ENCODE assay signal across 11 cellular contexts in genomic region chr9:34653131-34653530, GRCh38. TPM values are rescaled to one million over a fixed set of nuclear protein-coding genes. Genes with fewer than 3 reads are reported as not detected.
A peak's percentile ranks its signal among the peaks of the same experiment; 100 is the strongest.
DNase-seq lines count a peak whose midpoint lies in the region; ATAC-seq and TF ChIP-seq lines count a peak whose summit lies in the region.
"Had no signal": no experiment of that assay in that cellular context is flagged by ENCODE, and none has a peak within 500 bp of the region (broad histone marks: within the 10 kb centered on the region; RNA-seq: fewer than 3 reads in every experiment).

No MANE protein-coding gene starts in this region.

- peak; percentile 6; the same call in 1 of the 2 replicates for TF ChIP-seq POLR2A in Raji (IDR thresholded peaks at IDR 0.05; ENCODE audit: insufficient read depth, low read depth, low read length)

- no peak overlapping the region for H2AFZ ChIP-seq in fibroblast of lung (ENCODE audit: low read length)

- ATAC-seq in HG02973 (IDR thresholded peaks at IDR 0.05; ENCODE audit: unreplicated experiment): no peak

- H3K79me2 ChIP-seq in fibroblast of lung (ENCODE audit: control insufficient read depth, insufficient read depth, low read length): peaks cover under 1% of the 10 kb centered on the region

- H3K4me1 ChIP-seq in BLaER1 (peaks cover 25% of the 10 kb centered on the region), fibroblast of lung (ENCODE audit: control insufficient read depth, extremely low read depth, insufficient read depth, low read length) (peaks cover 29% of the 10 kb centered on the region), rectal smooth muscle tissue (ENCODE audit: control insufficient read depth, insufficient read depth, low read length) (peaks cover 36% of the 10 kb centered on the region)

- H3K9me3 ChIP-seq in BLaER1: no peaks in the 10 kb centered on the region
- no peaks in the 10 kb centered on the region for H3K9me3 ChIP-seq in fibroblast of lung (ENCODE audit: control insufficient read depth, insufficient read depth, low read depth, low read length)

- H3K27ac ChIP-seq in BLaER1 (no peak overlapping the region), fibroblast of lung (ENCODE audit: insufficient read depth, low read length) (peak overlapping the region; percentile 18), rectal smooth muscle tissue (ENCODE audit: low read depth, low read length) (peak overlapping the region; percentile 93)

- H3K4me3 ChIP-seq in BLaER1 (no peak overlapping the region), fibroblast of lung (replicated peaks in 1 of 4; ENCODE audit: control extremely low read depth in 1 of 4, insufficient read depth in 1 of 4, low read depth in 3 of 4, low read length in 4 of 4) (no peak overlapping the region), rectal smooth muscle tissue (ENCODE audit: low read length) (peak overlapping the region; percentile 48)

- H3K4me2 ChIP-seq in BLaER1 (peak overlapping the region; percentile 1; the same call in 1 of the 2 replicates), fibroblast of lung (ENCODE audit: extremely low read depth, insufficient read depth, low read length) (peak overlapping the region; percentile 25)

- DNase-seq in fibroblast of lung (ENCODE audit: low read depth in 2 of 2) (peak in 1 of 2 donors; percentile 49), occipital lobe (lab: John Stamatoyannopoulos, UW) (no peak), AML-193 (lab: John Stamatoyannopoulos, UW) (no peak)
- no peak for DNase-seq in stimulated activated CD4-positive, alpha-beta T cell treated with anti-CD3 and anti-CD28 coated beads, Interleukin-2, amount 100 ng/mL, for 24 hours
- DNase-seq: NCI-H510A treated with DMSO at 0.1 percent for 48 hours; stimulated activated CD8-positive, alpha-beta memory T cell treated with anti-CD3 and anti-CD28 coated beads, Interleukin-4, amount 100 ng/mL, for 48 hours had no signal

- H3K36me3 ChIP-seq in BLaER1: peaks cover 32% of the 10 kb centered on the region
- peaks cover 6% of the 10 kb centered on the region for H3K36me3 ChIP-seq in fibroblast of lung (ENCODE audit: control insufficient read depth, insufficient read depth, low read length)
- H3K36me3 ChIP-seq in rectal smooth muscle tissue (ENCODE audit: control insufficient read depth, insufficient read depth, low read length): peaks cover 16% of the 10 kb centered on the region

- H3K9ac ChIP-seq in BLaER1: no peak overlapping the region
- H3K9ac ChIP-seq in fibroblast of lung (ENCODE audit: insufficient read depth, low read length): no peak overlapping the region
- no peak overlapping the region for H3K9ac ChIP-seq in rectal smooth muscle tissue (ENCODE audit: low read length)

- H4K20me1 ChIP-seq in BLaER1 (peaks cover 8% of the 10 kb centered on the region), fibroblast of lung (ENCODE audit: control insufficient read depth, extremely low read depth, insufficient read depth, low read length) (no peaks in the 10 kb centered on the region)

- TF ChIP-seq CTCF in fibroblast of lung (conservative IDR thresholded peaks at IDR 0.05 in 1 of 2, IDR thresholded peaks at IDR 0.05 in 1 of 2; ENCODE audit: low read depth in 1 of 2, low read length in 2 of 2): no peak

- no peaks in the 10 kb centered on the region for H3K27me3 ChIP-seq in BLaER1
- H3K27me3 ChIP-seq in fibroblast of lung (ENCODE audit: control insufficient read depth, insufficient read depth, low read length): no peaks in the 10 kb centered on the region
- no peaks in the 10 kb centered on the region for H3K27me3 ChIP-seq in rectal smooth muscle tissue (ENCODE audit: control insufficient read depth, insufficient read depth, low read length)

RNA-seq across cellular contexts. Expression of gene IL11RA, which starts 1.1 kb away (rescaled TPM):
- total RNA-seq in fibroblast of lung (6.9 and 8.2 TPM in 2 replicates), occipital lobe (5.0 TPM)
- 3.1 and 5.0 TPM in 2 replicates for polyA plus RNA-seq in fibroblast of lung
- 5.8 and 6.1 TPM in 2 replicates for polyA plus RNA-seq in fibroblast of lung (2012)
- polyA minus RNA-seq in fibroblast of lung (ENCODE audit: low replicate concordance): 3.9 and 8.7 TPM in 2 replicates

RNA-seq across cellular contexts. Expression of gene GALT, which starts 6.7 kb away (rescaled TPM):
- total RNA-seq in fibroblast of lung (27.2 and 29.1 TPM in 2 replicates), occipital lobe (32.4 TPM)
- 13.9 and 20.1 TPM in 2 replicates for polyA plus RNA-seq in fibroblast of lung
- polyA plus RNA-seq in fibroblast of lung (2012): 16.8 and 22.7 TPM in 2 replicates
- 14.0 and 32.5 TPM in 2 replicates for polyA minus RNA-seq in fibroblast of lung (ENCODE audit: low replicate concordance)

RNA-seq across cellular contexts. Expression of gene CCL27, which starts 9.3 kb away (rescaled TPM):
- total RNA-seq in fibroblast of lung (0.26 TPM in 1 of 2 replicates, not detected in the other), occipital lobe (0.31 TPM)
- 0.09 TPM in 1 of 2 replicates, not detected in the other for polyA plus RNA-seq in fibroblast of lung
- polyA plus RNA-seq in fibroblast of lung (2012): 0.23 TPM in 1 of 2 replicates, not detected in the other
- not detected in 2 replicates for polyA minus RNA-seq in fibroblast of lung (ENCODE audit: low replicate concordance)
- total RNA-seq: myocyte had no signal

RNA-seq across cellular contexts. Expression of gene SIGMAR1, which starts 15.5 kb away (rescaled TPM):
- total RNA-seq in fibroblast of lung (23.4 and 52.5 TPM in 2 replicates), occipital lobe (24.3 TPM)
- 61.2 and 87.2 TPM in 2 replicates for polyA plus RNA-seq in fibroblast of lung
- polyA plus RNA-seq in fibroblast of lung (2012): 90.1 and 133 TPM in 2 replicates
- 114 and 160 TPM in 2 replicates for polyA minus RNA-seq in fibroblast of lung (ENCODE audit: low replicate concordance)

RNA-seq across cellular contexts. Expression of gene ARID3C, which starts 24.3 kb away (rescaled TPM):
- under 0.01 and 0.17 TPM in 2 replicates for total RNA-seq in fibroblast of lung
- not detected in 2 replicates for polyA plus RNA-seq in fibroblast of lung
- 0.08 and 0.09 TPM in 2 replicates for polyA plus RNA-seq in fibroblast of lung (2012)
- polyA minus RNA-seq in fibroblast of lung (ENCODE audit: low replicate concordance): not detected in 2 replicates
- total RNA-seq in occipital lobe: not detected
- total RNA-seq: myocyte had no signal
